ENCODE assay signal across 27 cellular contexts in genomic region chr3:46627078-46627477, GRCh38. TPM values are rescaled to one million over a fixed set of nuclear protein-coding genes. Genes with fewer than 3 reads are reported as not detected.
A peak's percentile ranks its signal among the peaks of the same experiment; 100 is the strongest.
DNase-seq lines count a peak whose midpoint lies in the region; FAIRE-seq and TF ChIP-seq lines count a peak whose summit lies in the region.
"Had no signal": no experiment of that assay in that cellular context is flagged by ENCODE, and none has a peak within 500 bp of the region (broad histone marks: within the 10 kb centered on the region; RNA-seq: fewer than 3 reads in every experiment).

No MANE protein-coding gene starts in this region.

- H2BK12ac ChIP-seq in H1 (ENCODE audit: low read depth, low read length) (peak overlapping the region; percentile 91), neuronal stem cell (ENCODE audit: low read length) (no peak overlapping the region)

- H2AFZ ChIP-seq in H1 (ENCODE audit: low read length) = no peak overlapping the region
- H2AFZ ChIP-seq in neuronal stem cell (ENCODE audit: low read length) = no peak overlapping the region
- H2AFZ ChIP-seq: PC-9 had no signal

- CTCF ChIA-PET in HEK293 (lab: Yijun Ruan, JAX) (interaction anchor here (0.7 to 1.6 kb wide), 2 partner anchors 83 to 138 kb away, joined by 3 to 11 read pairs; no protein-coding TSS in a partner anchor), H1 (lab: Charles Lee; ENCODE audit: partially characterized antibody) (interaction anchor here (0.8 to 5.9 kb wide), 11 partner anchors 12 to 140 kb away, joined by 3 to 82 read pairs (median 7); partner anchors contain the start of genes ALS2CL, FAM240A, PRSS50 and RTP3)

- peak overlapping the region; percentile 60; the same call in 1 of the 2 replicates for H2BK5ac ChIP-seq in H1 (ENCODE audit: low read depth, low read length)
- no peak overlapping the region for H2BK5ac ChIP-seq in neuronal stem cell (ENCODE audit: low read length)

- no peaks in the 10 kb centered on the region for H3K27me3 Mint-ChIP-seq in mesothelial cell of epicardium (ENCODE audit: low read depth)

- H3K4me2 ChIP-seq in H1 (ENCODE audit: insufficient read depth in 1 of 2, low read depth in 2 of 2, low read length in 2 of 2) (no peak overlapping the region), neuronal stem cell (ENCODE audit: insufficient read depth, low read length, poor library complexity, severe bottlenecking) (no peak overlapping the region)
- H3K4me2 ChIP-seq: A549; BLaER1 treated with 17β-estradiol and CSF1 and Interleukin-3, amounts not matched to agents 10 nM and 100 nM; PC-9 had no signal

- H2BK120ac ChIP-seq in H1 (replicated peaks; ENCODE audit: low read depth, low read length) (no peak overlapping the region), neuronal stem cell (ENCODE audit: low read depth, low read length) (no peak overlapping the region)

- H3K27me3 ChIP-seq in H1 (replicated peaks in 1 of 4; ENCODE audit: control insufficient read depth in 3 of 4, extremely low read depth in 1 of 4, insufficient read depth in 3 of 4, low read length in 3 of 4) (no peaks in the 10 kb centered on the region), neuronal stem cell (ENCODE audit: control insufficient read depth in 3 of 3, insufficient read depth in 3 of 3, low read depth in 1 of 3, low read length in 3 of 3) (no peaks in the 10 kb centered on the region)
- H3K27me3 ChIP-seq: BLaER1 treated with 17β-estradiol and CSF1 and Interleukin-3, amounts not matched to agents 10 nM and 100 nM; MG63; SJSA1 had no signal

- H3K79me2 ChIP-seq in H1 (ENCODE audit: control insufficient read depth in 1 of 2, insufficient read depth in 2 of 2, low read length in 2 of 2) = no peaks in the 10 kb centered on the region

- no peak overlapping the region for H4K91ac ChIP-seq in H1 (replicated peaks; ENCODE audit: insufficient read length, low read length)
- H4K91ac ChIP-seq in neuronal stem cell (ENCODE audit: low read depth, low read length, poor library complexity) = no peak overlapping the region

- H3K18ac ChIP-seq in H1 (ENCODE audit: extremely low read depth, low read length) (peak overlapping the region; percentile 48; the same call in 1 of the 2 replicates), neuronal stem cell (ENCODE audit: low read length) (no peak overlapping the region)

- H2AK5ac ChIP-seq in H1 (ENCODE audit: low read depth, low read length) (peak overlapping the region; percentile 67; the same call in 1 of the 2 replicates), neuronal stem cell (ENCODE audit: low read depth, low read length) (no peak overlapping the region)

- H3K27ac Mint-ChIP-seq in mesothelial cell of epicardium = peak overlapping the region; percentile 92
- H3K27ac Mint-ChIP-seq: CD8-positive, alpha-beta T cell had no signal

- H3K14ac ChIP-seq in H1 (ENCODE audit: insufficient read length) (no peak overlapping the region), neuronal stem cell (ENCODE audit: low read length) (no peak overlapping the region)

- H3K4me1 Mint-ChIP-seq in mesothelial cell of epicardium = peaks cover 52% of the 10 kb centered on the region

- H3K9ac ChIP-seq in H1 (replicated peaks in 1 of 4; ENCODE audit: extremely low read depth in 1 of 4, low read depth in 3 of 4, low read length in 3 of 4) = no peak overlapping the region
- H3K9ac ChIP-seq in neuronal stem cell (ENCODE audit: low read depth, low read length, poor library complexity) = no peak overlapping the region
- H3K9ac ChIP-seq: BLaER1 treated with 17β-estradiol and CSF1 and Interleukin-3, amounts not matched to agents 10 nM and 100 nM had no signal

- H2BK20ac ChIP-seq in H1 (ENCODE audit: low read length) = peak overlapping the region; percentile 62; the same call in 1 of the 2 replicates

- no peak overlapping the region for H3K56ac ChIP-seq in H1 (replicated peaks; ENCODE audit: insufficient read length, low read depth, low read length)

- H3K23ac ChIP-seq in H1 (ENCODE audit: insufficient read length) (no peak overlapping the region), neuronal stem cell (ENCODE audit: low read depth, low read length, poor library complexity) (no peak overlapping the region)

- H3K27ac ChIP-seq in HEK293 (ENCODE audit: extremely low read depth, low read depth, low read length) = no peak overlapping the region
- no peak overlapping the region for H3K27ac ChIP-seq in H1 (ENCODE audit: low read depth, low read length)
- no peak overlapping the region for H3K27ac ChIP-seq in neuronal stem cell (replicated peaks; ENCODE audit: low read length)
- H3K27ac ChIP-seq: A549; BLaER1 treated with 17β-estradiol and CSF1 and Interleukin-3, amounts not matched to agents 10 nM and 100 nM; PC-9; SJSA1 had no signal

- H3K4me3 Mint-ChIP-seq in mesothelial cell of epicardium = no peak overlapping the region
- H3K4me3 Mint-ChIP-seq: CD8-positive, alpha-beta T cell had no signal

- FAIRE-seq in H1 (lab: Jason Lieb, UNC) = no peak
- FAIRE-seq: A549, GM12891 had no signal

- TF ChIP-seq EP300 in H1 (IDR thresholded peaks at IDR 0.05; ENCODE audit: borderline replicate concordance in 1 of 2, low read depth in 2 of 2, low read length in 2 of 2) = no peak

- H3K4me1 ChIP-seq in HEK293 (ENCODE audit: control insufficient read depth, insufficient read depth, low read length) (no peaks in the 10 kb centered on the region), H1 (replicated peaks in 1 of 4; ENCODE audit: control insufficient read depth in 3 of 4, insufficient read depth in 4 of 4, low read length in 3 of 4) (peaks cover 6 to 17% (median 8%) of the 10 kb centered on the region in 4 experiments; a peak in 6 of 7 replicates), neuronal stem cell (ENCODE audit: control insufficient read depth in 2 of 2, insufficient read depth in 1 of 2, low read depth in 1 of 2, low read length in 2 of 2) (peaks cover 0 to 15% of the 10 kb centered on the region in 2 donors)
- H3K4me1 ChIP-seq: SJSA1 had no signal

- H2BK15ac ChIP-seq in H1 (ENCODE audit: low read length) = peak overlapping the region; percentile 90; the same call in 1 of the 2 replicates
- H2BK15ac ChIP-seq in neuronal stem cell (ENCODE audit: low read length) = peak overlapping the region; percentile 69

- POLR2A ChIA-PET in HEK293 (lab: Yijun Ruan, JAX) (no interaction called here), H1 (lab: Charles Lee; ENCODE audit: partially characterized antibody) (interaction anchor here (1.0 to 6.3 kb wide), 3 partner anchors 42 to 125 kb away, joined by 4 to 64 read pairs (median 4); no protein-coding TSS in a partner anchor)

- no peaks in the 10 kb centered on the region for H3K9me3 Mint-ChIP-seq in mesothelial cell of epicardium
- H3K9me3 Mint-ChIP-seq: CD8-positive, alpha-beta T cell had no signal

- H3K9me3 ChIP-seq in HEK293 (ENCODE audit: control insufficient read depth, insufficient read depth, low read depth, low read length) = no peaks in the 10 kb centered on the region
- no peaks in the 10 kb centered on the region for H3K9me3 ChIP-seq in H1 (ENCODE audit: insufficient read depth in 2 of 2, low read depth in 1 of 2, low read length in 1 of 2)
- no peaks in the 10 kb centered on the region for H3K9me3 ChIP-seq in neuronal stem cell (replicated peaks in 1 of 2; ENCODE audit: control insufficient read depth in 2 of 2, insufficient read depth in 1 of 2, low read depth in 1 of 2, low read length in 2 of 2)
- H3K9me3 ChIP-seq: A549; BLaER1 treated with 17β-estradiol and CSF1 and Interleukin-3, amounts not matched to agents 10 nM and 100 nM; MG63; SJSA1 had no signal

- H3K4me3 ChIP-seq in HEK293 (ENCODE audit: low read depth, low read length) (no peak overlapping the region), H1 (ENCODE audit: extremely low read depth in 1 of 4, insufficient read depth in 2 of 4, low read depth in 3 of 4, low read length in 4 of 4) (no peak overlapping the region), neuronal stem cell (ENCODE audit: low read length in 2 of 2) (no peak overlapping the region)
- H3K4me3 ChIP-seq: A549; BLaER1 treated with 17β-estradiol and CSF1 and Interleukin-3, amounts not matched to agents 10 nM and 100 nM; MG63; PC-9; SJSA1 had no signal

- H4K20me1 ChIP-seq in H1 (replicated peaks in 1 of 2; ENCODE audit: control insufficient read depth in 1 of 2, insufficient read depth in 2 of 2, low read length in 2 of 2) = no peaks in the 10 kb centered on the region
- H4K20me1 ChIP-seq: BLaER1 treated with 17β-estradiol and CSF1 and Interleukin-3, amounts not matched to agents 10 nM and 100 nM had no signal

- TF ChIP-seq CTCF in HEK293 (tag by site-specific recombination; IDR thresholded peaks at IDR 0.05) (no peak), H1 (IDR thresholded peaks at IDR 0.05; ENCODE audit: control extremely low read depth in 1 of 3, insufficient read depth in 1 of 3, low read depth in 1 of 3, low read length in 3 of 3) (no peak), mesothelial cell of epicardium (IDR thresholded peaks at IDR 0.05; ENCODE audit: unreplicated experiment) (no peak)

- TF ChIP-seq POLR2A in H1 (IDR thresholded peaks at IDR 0.05; ENCODE audit: control extremely low read depth in 1 of 2, low read depth in 2 of 2, low read length in 2 of 2) = no peak

- H3K23me2 ChIP-seq in H1 (ENCODE audit: low read depth, low read length) = no peaks in the 10 kb centered on the region; the same call in 1 of the 2 replicates

- no peaks in the 10 kb centered on the region for H3K79me1 ChIP-seq in H1 (ENCODE audit: low read depth, low read length)
- no peaks in the 10 kb centered on the region for H3K79me1 ChIP-seq in neuronal stem cell (ENCODE audit: low read depth, low read length)

- H4K8ac ChIP-seq in H1 (ENCODE audit: extremely low read depth, insufficient read depth, low read length) (no peak overlapping the region), neuronal stem cell (ENCODE audit: low read depth, low read length) (no peak overlapping the region)

- H3K36me3 Mint-ChIP-seq in mesothelial cell of epicardium = no peaks in the 10 kb centered on the region
- H3K36me3 Mint-ChIP-seq: CD8-positive, alpha-beta T cell had no signal

- H3K4ac ChIP-seq in H1 (replicated peaks; ENCODE audit: insufficient read length, low read depth, low read length) = peak overlapping the region; percentile 25
- H3K4ac ChIP-seq in neuronal stem cell (ENCODE audit: low read length) = no peak overlapping the region

- WGBS in H1 (ENCODE audit: extremely low coverage in 1 of 2, insufficient coverage in 1 of 2, insufficient read length in 1 of 2, insufficient replicate concordance in 2 of 2, low coverage in 1 of 2, low lambda C conversion rate in 2 of 2, missing lambda C conversion rate in 1 of 2), 2 experiments = 94% methylated on average over 1 of the region's 1 CpG; no CpG with 5 or more reads in 1 of the 2 experiments
- WGBS in neuronal stem cell (ENCODE audit: extremely low coverage in 2 of 2, insufficient read length in 2 of 2, insufficient replicate concordance in 1 of 2), 2 donors = no CpG with 5 or more reads among the region's 1 CpG

- no peak overlapping the region for H4K5ac ChIP-seq in H1 (ENCODE audit: insufficient read length, low read depth, low read length)

- TF ChIP-seq RAD21 in H1 (IDR thresholded peaks at IDR 0.05 in 1 of 2, conservative IDR thresholded peaks at IDR 0.05 in 1 of 2; ENCODE audit: low read depth in 2 of 2, low read length in 2 of 2) = no peak

- no peak for DNase-seq in H1 (ENCODE audit: low read depth in 1 of 2, low spot score in 2 of 2)
- DNase-seq in mesothelial cell of epicardium (ENCODE audit: low spot score in 2 of 2, unreplicated experiment in 2 of 2) = no peak
- no peak for DNase-seq in neuronal stem cell (ENCODE audit: low spot score)
- DNase-seq in HK-2 (ENCODE audit: unreplicated experiment) = no peak
- no peak for DNase-seq in RKO (ENCODE audit: low spot score)
- no peak for DNase-seq in CD1c-positive myeloid dendritic cell (ENCODE audit: extremely low spot score)
- DNase-seq: AML-193, DMS 273 treated with DMSO at 0.1 percent for 48 hours, DMS79, EL, GDM1, KG1, MG63, NCI-H1105 treated with DMSO at 0.1 percent for 48 hours, NCI-H2029 treated with DMSO at 0.1 percent for 48 hours, NCI-H446 treated with DMSO at 0.1 percent for 48 hours, NCI-H526, PC-9, Right ventricle myocardium superior, RPMI8226 had no signal

- H3K36me3 ChIP-seq in HEK293 (ENCODE audit: control insufficient read depth in 2 of 2, insufficient read depth in 1 of 2, low read length in 2 of 2) (no peaks in the 10 kb centered on the region), H1 (ENCODE audit: control insufficient read depth in 2 of 4, insufficient read depth in 4 of 4, low read length in 3 of 4) (no peaks in the 10 kb centered on the region), neuronal stem cell (replicated peaks in 1 of 2; ENCODE audit: control insufficient read depth in 2 of 2, insufficient read depth in 2 of 2, low read length in 2 of 2) (no peaks in the 10 kb centered on the region)
- H3K36me3 ChIP-seq: BLaER1 treated with 17β-estradiol and CSF1 and Interleukin-3, amounts not matched to agents 10 nM and 100 nM; MG63; SJSA1 had no signal

RNA-seq across cellular contexts. Expression of gene FAM240A, which starts 14.8 kb away (rescaled TPM):
- total RNA-seq in H1 (2021; fragmentation: NEBNext Ultra II Directional; extraction: Animal tissue kit (Norgen Biotek cat#: 25700)) = 0.17 TPM in 1 of 2 replicates, not detected in the other
- polyA plus RNA-seq in H1 (2011; rRNA removed) = 0.06 and 0.08 TPM in 2 replicates
- polyA plus RNA-seq in H1 (2011; cell fraction: cytosol; rRNA removed) = 0.12 TPM
- polyA plus RNA-seq in H1 (2011; cell fraction: nucleus; rRNA removed) = not detected
- 0.16 to 0.32 TPM (median 0.16 TPM) in 3 of 4 replicates, not detected in the other for polyA plus RNA-seq in H1 (2012, experiment 1 of 2)
- not detected for polyA plus RNA-seq in H1 (2012, experiment 2 of 2)
- 0.08 TPM for polyA plus RNA-seq in H1 (2013, experiment 1 of 2)
- polyA plus RNA-seq in H1 (2013, experiment 2 of 2) = 0.11 TPM
- polyA minus RNA-seq in H1 (2011; rRNA and poly(A)+ RNA removed) = not detected in 2 replicates
- polyA minus RNA-seq in H1 (2011; cell fraction: cytosol; rRNA and poly(A)+ RNA removed) = not detected
- not detected for polyA minus RNA-seq in H1 (2011; cell fraction: nucleus; rRNA and poly(A)+ RNA removed)
- total RNA-seq in mesothelial cell of epicardium = not detected in 3 replicates
- polyA plus RNA-seq in neuronal stem cell (2013, experiment 1 of 2) = not detected
- polyA plus RNA-seq in neuronal stem cell (2013, experiment 2 of 2) = not detected
- total RNA-seq: CD8-positive, alpha-beta T cell; H4; PC-9; Right ventricle myocardium superior; SJSA1 had no signal
- polyA plus RNA-seq: A549 had no signal
